In genomic region chr10:42475168-42476098, GRCh38 we compare ENCODE assay signal across 8 cellular contexts.
DNase-seq lines count a peak whose midpoint lies in the region; ATAC-seq and TF ChIP-seq lines count a peak whose summit lies in the region.

No MANE protein-coding gene starts in this region.

- H3K4me1 ChIP-seq in SJCRH30 (no peaks in the 10 kb centered on the region), heart left ventricle (peaks cover 0 to 9% (median 0%) of the 10 kb centered on the region in 12 donors)

- no peak overlapping the region for H3K27ac Mint-ChIP-seq in stimulated activated memory B cell treated with anti-CD40 and anti-IgM and Interleukin-4, amounts not matched to agents 10 μg/mL and 1 μg/mL and 100 μg/mL, for 72 hours
- no peak overlapping the region for H3K27ac Mint-ChIP-seq in activated naive CD4-positive, alpha-beta T cell treated with anti-CD3 and anti-CD28 coated beads for 36 hours

- H3K36me3 Mint-ChIP-seq in stimulated activated memory B cell treated with anti-CD40 and anti-IgM and Interleukin-4, amounts not matched to agents 10 μg/mL and 1 μg/mL and 100 μg/mL, for 72 hours, result no peaks in the 10 kb centered on the region
- H3K36me3 Mint-ChIP-seq in activated naive CD4-positive, alpha-beta T cell treated with anti-CD3 and anti-CD28 coated beads for 36 hours (ENCODE audit: low read depth), result no peaks in the 10 kb centered on the region

- intact Hi-C loops in heart left ventricle (cut with DNase I), result no loop called here
- intact Hi-C loops in activated naive CD4-positive, alpha-beta T cell treated with anti-CD3 and anti-CD28 coated beads for 36 hours (cut with micrococcal nuclease), result no loop called here

- no peak for TF ChIP-seq POLR2A in heart left ventricle (IDR thresholded peaks at IDR 0.05)

- no peaks in the 10 kb centered on the region for H3K4me1 Mint-ChIP-seq in stimulated activated memory B cell treated with anti-CD40 and anti-IgM and Interleukin-4, amounts not matched to agents 10 μg/mL and 1 μg/mL and 100 μg/mL, for 72 hours
- H3K4me1 Mint-ChIP-seq in activated naive CD4-positive, alpha-beta T cell treated with anti-CD3 and anti-CD28 coated beads for 36 hours (ENCODE audit: low read depth), result peaks cover 5% of the 10 kb centered on the region

- H3K27me3 ChIP-seq in SJCRH30 (no peaks in the 10 kb centered on the region), heart left ventricle (peaks cover 0 to 28% (median 17%) of the 10 kb centered on the region in 9 donors)

- 26 to 78% (median 33%) methylated on average over 12 to 52 of the region's 52 CpGs for WGBS in heart left ventricle, 4 donors

- no peak for TF ChIP-seq CTCF in heart left ventricle (IDR thresholded peaks at IDR 0.05)

- no peaks in the 10 kb centered on the region for H3K36me3 ChIP-seq in SJCRH30
- H3K36me3 ChIP-seq in heart left ventricle, result no peaks in the 10 kb centered on the region

- H3K4me3 ChIP-seq in SJCRH30 (peak overlapping the region; percentile 72), heart left ventricle (peak overlapping the region in 10 of 12 donors; percentile 15 to 52 (median 38))

- H3K9me3 ChIP-seq in SJCRH30 (replicated peaks), result no peaks in the 10 kb centered on the region
- no peaks in the 10 kb centered on the region for H3K9me3 ChIP-seq in heart left ventricle

- ATAC-seq in heart left ventricle (peak in 3 of 4 donors; percentile 34 to 60 (median 44)), HG02870 (IDR thresholded peaks at IDR 0.05; ENCODE audit: unreplicated experiment) (no peak), GM19455 (IDR thresholded peaks at IDR 0.05; ENCODE audit: unreplicated experiment) (no peak)
- ATAC-seq in stimulated activated memory B cell treated with anti-CD40 and anti-IgM and Interleukin-4, amounts not matched to agents 10 μg/mL and 1 μg/mL and 100 μg/mL, for 72 hours, result peak; percentile 8

- no peak overlapping the region for H3K4me3 Mint-ChIP-seq in stimulated activated memory B cell treated with anti-CD40 and anti-IgM and Interleukin-4, amounts not matched to agents 10 μg/mL and 1 μg/mL and 100 μg/mL, for 72 hours
- H3K4me3 Mint-ChIP-seq in activated naive CD4-positive, alpha-beta T cell treated with anti-CD3 and anti-CD28 coated beads for 36 hours, result no peak overlapping the region

- H3K9me3 Mint-ChIP-seq in stimulated activated memory B cell treated with anti-CD40 and anti-IgM and Interleukin-4, amounts not matched to agents 10 μg/mL and 1 μg/mL and 100 μg/mL, for 72 hours, result no peaks in the 10 kb centered on the region
- H3K9me3 Mint-ChIP-seq in activated naive CD4-positive, alpha-beta T cell treated with anti-CD3 and anti-CD28 coated beads for 36 hours, result no peaks in the 10 kb centered on the region

- peak overlapping the region; percentile 56 for H3K27ac ChIP-seq in SJCRH30
- no peak overlapping the region for H3K27ac ChIP-seq in heart left ventricle

- H3K27me3 Mint-ChIP-seq in stimulated activated memory B cell treated with anti-CD40 and anti-IgM and Interleukin-4, amounts not matched to agents 10 μg/mL and 1 μg/mL and 100 μg/mL, for 72 hours, result peaks cover 55% of the 10 kb centered on the region
- peaks cover 45% of the 10 kb centered on the region for H3K27me3 Mint-ChIP-seq in activated naive CD4-positive, alpha-beta T cell treated with anti-CD3 and anti-CD28 coated beads for 36 hours (ENCODE audit: low read depth)

- CTCF ChIA-PET in activated naive CD4-positive, alpha-beta T cell treated with anti-CD3 and anti-CD28 coated beads for 36 hours (lab: Charles Lee), result no interaction called here

- DNase-seq in H4 (ENCODE audit: low spot score), result peak; percentile 89
- DNase-seq in SJCRH30, result peak; percentile 71 to 84
- peak in 2 of 5 donors; percentile 25 to 59 for DNase-seq in heart left ventricle
- DNase-seq in activated naive CD4-positive, alpha-beta T cell treated with anti-CD3 and anti-CD28 coated beads for 36 hours, result no peak
- no peak for DNase-seq in stimulated activated naive CD4-positive, alpha-beta T cell (lab: John Stamatoyannopoulos, UW)

Comparison
In these comparisons a context has a peak if more than half of its experiments do, and no peak if none do; other contexts are left out.
1. DNase-seq: peak in H4 (single experiment) and SJCRH30 (2 of 2); none in activated naive CD4-positive, alpha-beta T cell treated with anti-CD3 and anti-CD28 coated beads for 36 hours (single experiment) and stimulated activated naive CD4-positive, alpha-beta T cell (0 of 6).
2. ATAC-seq: peak in heart left ventricle (3 of 4) and stimulated activated memory B cell treated with anti-CD40 and anti-IgM and Interleukin-4, amounts not matched to agents 10 μg/mL and 1 μg/mL and 100 μg/mL, for 72 hours (single experiment); none in HG02870 (single experiment) and GM19455 (single experiment).